Comparison of ENCODE assay signal across 9 cellular contexts in the genomic region with DNA sequence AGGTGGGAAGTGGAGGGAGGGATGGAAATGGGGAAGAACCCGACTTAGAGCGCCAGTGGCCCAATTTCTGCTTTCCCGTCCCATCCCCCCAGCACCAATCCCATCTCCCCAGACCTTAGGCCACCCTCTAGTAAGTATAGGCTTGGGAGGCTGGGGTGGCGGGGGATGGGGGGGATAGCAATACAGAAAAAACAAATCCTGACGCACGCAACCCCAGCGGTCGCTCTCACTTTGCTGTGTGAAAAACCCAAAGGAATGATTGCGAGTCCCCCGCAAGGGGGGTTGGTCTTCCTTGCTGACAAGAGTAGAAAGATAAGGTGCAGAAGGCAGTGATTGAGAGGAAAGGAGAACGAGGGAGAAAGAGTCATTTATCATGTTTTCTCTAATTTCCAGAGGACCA. TPM values are rescaled to one million over a fixed set of nuclear protein-coding genes. Genes with fewer than 3 reads are reported as not detected.
A peak's percentile ranks its signal among the peaks of the same experiment; 100 is the strongest.
DNase-seq lines count a peak whose midpoint lies in the region; ATAC-seq and TF ChIP-seq lines count a peak whose summit lies in the region.
"Had no signal": no experiment of that assay in that cellular context is flagged by ENCODE, and none has a peak within 500 bp of the region (broad histone marks: within the 10 kb centered on the region; RNA-seq: fewer than 3 reads in every experiment).

No MANE protein-coding gene starts in this region.

- peaks cover 80% of the 10 kb centered on the region for H3K27me3 Mint-ChIP-seq in stimulated activated naive CD8-positive, alpha-beta T cell treated with anti-CD3 and anti-CD28 coated beads, Interleukin-15, Interleukin-2, amounts not matched to agents 100 ng/mL and 50 ng/mL, for 24 hours
- H3K27me3 Mint-ChIP-seq in chondrocyte (ENCODE audit: low read depth) (no peaks in the 10 kb centered on the region), mesothelial cell of epicardium (ENCODE audit: low read depth) (peaks cover 25% of the 10 kb centered on the region)

- H3K9me3 Mint-ChIP-seq in stimulated activated naive CD8-positive, alpha-beta T cell treated with anti-CD3 and anti-CD28 coated beads, Interleukin-15, Interleukin-2, amounts not matched to agents 100 ng/mL and 50 ng/mL, for 24 hours, result no peaks in the 10 kb centered on the region
- H3K9me3 Mint-ChIP-seq in chondrocyte (ENCODE audit: low read depth) (no peaks in the 10 kb centered on the region), mesothelial cell of epicardium (no peaks in the 10 kb centered on the region)

- no peak for ATAC-seq in stimulated activated naive CD8-positive, alpha-beta T cell treated with anti-CD3 and anti-CD28 coated beads, Interleukin-15, Interleukin-2, amounts not matched to agents 100 U/mL and 50 U/mL, for 24 hours
- ATAC-seq in HG03342 (IDR thresholded peaks at IDR 0.05; ENCODE audit: unreplicated experiment) (no peak), GM18873 (IDR thresholded peaks at IDR 0.05; ENCODE audit: low FRiP score, unreplicated experiment) (no peak)

- in situ Hi-C loops in ACHN (cut with HindIII; ENCODE audit: low pct_ligation_motif_present, low pct_unique_long_range_greater_than_20kb, low sequenced_read_pairs), result no loop called here

- no peak for TF ChIP-seq CTCF in chondrocyte (IDR thresholded peaks at IDR 0.05)
- no peak for TF ChIP-seq CTCF in mesothelial cell of epicardium (IDR thresholded peaks at IDR 0.05; ENCODE audit: unreplicated experiment)

- H3K36me3 Mint-ChIP-seq in stimulated activated naive CD8-positive, alpha-beta T cell treated with anti-CD3 and anti-CD28 coated beads, Interleukin-15, Interleukin-2, amounts not matched to agents 100 ng/mL and 50 ng/mL, for 24 hours (ENCODE audit: low read depth), result no peaks in the 10 kb centered on the region
- H3K36me3 Mint-ChIP-seq in chondrocyte (ENCODE audit: low read depth), result no peaks in the 10 kb centered on the region
- no peaks in the 10 kb centered on the region for H3K36me3 Mint-ChIP-seq in mesothelial cell of epicardium

- no peak overlapping the region for H3K27ac Mint-ChIP-seq in stimulated activated naive CD8-positive, alpha-beta T cell treated with anti-CD3 and anti-CD28 coated beads, Interleukin-15, Interleukin-2, amounts not matched to agents 100 ng/mL and 50 ng/mL, for 24 hours
- H3K27ac Mint-ChIP-seq in chondrocyte (ENCODE audit: unreplicated experiment), result peak overlapping the region; percentile 81
- H3K27ac Mint-ChIP-seq in mesothelial cell of epicardium, result no peak overlapping the region

- H3K4me1 Mint-ChIP-seq in stimulated activated naive CD8-positive, alpha-beta T cell treated with anti-CD3 and anti-CD28 coated beads, Interleukin-15, Interleukin-2, amounts not matched to agents 100 ng/mL and 50 ng/mL, for 24 hours (ENCODE audit: low read depth), result peaks cover 14% of the 10 kb centered on the region
- H3K4me1 Mint-ChIP-seq in chondrocyte (ENCODE audit: low read depth) (peaks cover 58% of the 10 kb centered on the region), mesothelial cell of epicardium (peaks cover 52% of the 10 kb centered on the region)

- H3K4me3 Mint-ChIP-seq in stimulated activated naive CD8-positive, alpha-beta T cell treated with anti-CD3 and anti-CD28 coated beads, Interleukin-15, Interleukin-2, amounts not matched to agents 100 ng/mL and 50 ng/mL, for 24 hours, result peak overlapping the region; percentile 49
- peak overlapping the region; percentile 77 for H3K4me3 Mint-ChIP-seq in chondrocyte (ENCODE audit: unreplicated experiment)
- H3K4me3 Mint-ChIP-seq in mesothelial cell of epicardium, result peak overlapping the region; percentile 69

- DNase-seq in stimulated activated naive CD8-positive, alpha-beta T cell treated with anti-CD3 and anti-CD28 coated beads, Interleukin-15, Interleukin-2, amounts not matched to agents 100 U/mL and 50 U/mL, for 24 hours, result no peak
- DNase-seq in chondrocyte (ENCODE audit: low spot score) (no peak), mesothelial cell of epicardium (ENCODE audit: low spot score in 2 of 2, unreplicated experiment in 2 of 2) (no peak), ACHN (no peak)
- DNase-seq in effector CD8-positive, alpha-beta T cell (lab: John Stamatoyannopoulos, UW), result no peak
- DNase-seq: IMR-90 had no signal

RNA-seq across cellular contexts. Expression of gene CPE, which starts 0.9 kb away (rescaled TPM):
- total RNA-seq in chondrocyte, result 269 to 284 TPM (median 275 TPM) in 3 replicates
- total RNA-seq in mesothelial cell of epicardium, result 93.8 to 105 TPM (median 94.1 TPM) in 3 replicates

RNA-seq across cellular contexts. Expression of gene MSMO1, which starts 52.2 kb away (rescaled TPM):
- total RNA-seq in chondrocyte (82.8 to 83.3 TPM (median 83.3 TPM) in 3 replicates), mesothelial cell of epicardium (51.8 to 54.4 TPM (median 54.2 TPM) in 3 replicates)
